Comparison of ENCODE assay signal across 20 cellular contexts in the genomic region with DNA sequence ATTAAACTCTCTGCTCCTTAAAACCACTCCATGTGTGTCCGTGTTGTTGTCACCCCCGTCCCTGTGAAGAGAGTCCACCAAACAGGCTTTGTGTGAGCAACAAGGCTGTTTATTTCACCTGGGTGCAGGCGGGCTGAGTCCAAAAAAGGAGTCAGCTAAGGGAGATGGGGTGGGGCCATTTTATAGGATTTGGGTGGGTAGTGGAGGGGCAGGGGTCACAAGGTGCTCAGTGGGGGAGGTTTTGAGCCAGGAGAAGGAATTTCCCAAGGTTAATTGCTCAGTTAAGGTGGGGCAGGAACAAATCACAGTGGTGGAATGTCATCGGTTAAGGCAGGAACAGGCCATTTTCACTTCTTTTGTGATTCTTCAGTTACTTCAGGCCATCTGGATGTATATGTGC. TPM values are rescaled to one million over a fixed set of nuclear protein-coding genes. Genes with fewer than 3 reads are reported as not detected.
"Had no signal": no experiment of that assay in that cellular context is flagged by ENCODE, and none has a peak within 500 bp of the region (broad histone marks: within the 10 kb centered on the region; RNA-seq: fewer than 3 reads in every experiment).

No MANE protein-coding gene starts in this region.

RNA-seq across cellular contexts. Expression of gene ERVW-1, which starts 1.4 kb away (rescaled TPM):
- total RNA-seq: activated B cell treated with CpG ODN at 0.5 μM for 24 hours; activated CD4-positive, alpha-beta memory T cell treated with anti-CD3 and anti-CD28 coated beads for 36 hours; activated CD4-positive, alpha-beta T cell treated with anti-CD3 and anti-CD28 coated beads, Interleukin-2, amount 10 ng/mL, durations not matched to agents 24 days and 14 days; activated CD8-positive, alpha-beta memory T cell treated with anti-CD3 and anti-CD28 coated beads for 36 hours; activated CD8-positive, alpha-beta T cell treated with anti-CD3 and anti-CD28 coated beads for 36 hours; activated naive CD4-positive, alpha-beta T cell treated with anti-CD3 and anti-CD28 coated beads for 36 hours; activated naive CD8-positive, alpha-beta T cell treated with anti-CD3 and anti-CD28 coated beads for 36 hours; activated T-cell treated with anti-CD3 and anti-CD28 coated beads, Interleukin-2, amount 50 U/mL, for 4 hours; activated T-cell treated with anti-CD3 and anti-CD28 coated beads, Interleukin-2, amount 50 U/mL, for 72 hours; activated T-helper 1 cell treated with anti-CD3 and anti-CD28 coated beads, Interleukin-12 subunit alpha, Interleukin-12 subunit beta, Interleukin-2, Interleukin-4 antibody, amounts not matched to agents 30 ng/mL and 10 ng/mL and 1 ng/mL, durations not matched to agents 14 hours and 24 hours and 36 hours; activated T-helper 17 cell treated with anti-CD3 and anti-CD28 coated beads, Interleukin-2, amount 50 U/mL, for 72 hours; adrenal gland; aorta; astrocyte; body of pancreas; breast epithelium; cardiac septum; T-helper 1 cell treated with Interleukin-12 subunit alpha and Interleukin-12 subunit beta and Interleukin-4 antibody, amounts not matched to agents 30 ng/mL and 1 ng/mL, for 36 hours; T-helper 17 cell; T-helper 2 cell treated with Interferon-gamma antibody and Interleukin-4, amounts not matched to agents 100 ng/mL and 5 ng/mL, for 36 hours had no signal
- polyA plus RNA-seq: adrenal gland, aorta had no signal
